Comparison of ENCODE assay signal across 15 cellular contexts in the genomic region with DNA sequence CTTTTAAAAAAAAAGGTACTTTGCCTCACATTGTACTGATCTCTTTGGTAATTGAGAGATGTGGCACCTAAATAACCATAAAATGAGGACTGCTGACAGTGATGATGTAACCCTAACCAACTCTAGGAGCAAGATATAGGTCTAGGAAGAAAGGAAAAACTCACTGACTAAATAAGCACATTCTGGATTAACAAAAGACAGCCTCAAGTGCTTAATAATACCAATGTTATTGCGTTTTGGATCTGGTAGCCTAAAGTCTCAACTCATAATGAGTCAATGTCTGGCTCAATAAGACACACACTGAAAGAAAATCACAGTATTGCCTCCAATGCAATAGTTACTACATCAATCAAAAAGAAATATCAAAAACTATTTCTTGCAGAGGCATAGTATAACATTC. TPM values are rescaled to one million over a fixed set of nuclear protein-coding genes. Genes with fewer than 3 reads are reported as not detected.
DNase-seq lines count a peak whose midpoint lies in the region; ATAC-seq, FAIRE-seq and TF ChIP-seq lines count a peak whose summit lies in the region.
"Had no signal": no experiment of that assay in that cellular context is flagged by ENCODE, and none has a peak within 500 bp of the region (broad histone marks: within the 10 kb centered on the region; RNA-seq: fewer than 3 reads in every experiment).

No MANE protein-coding gene starts in this region.

- WGBS in testis, 2 donors, result 62 to 92% methylated on average over 1 of the region's 1 CpG

- TF ChIP-seq CTCF in CD8-positive, alpha-beta T cell (IDR thresholded peaks at IDR 0.05), result no peak
- TF ChIP-seq CTCF in testis (IDR thresholded peaks at IDR 0.05), result no peak

- H3K27ac ChIP-seq in CD8-positive, alpha-beta T cell (ENCODE audit: low read depth, low read length), result no peak overlapping the region
- no peak overlapping the region for H3K27ac ChIP-seq in testis
- H3K27ac ChIP-seq: thoracic aorta had no signal

- peaks cover 60% of the 10 kb centered on the region for H3K4me1 Mint-ChIP-seq in CD8-positive, alpha-beta T cell (ENCODE audit: low read depth)
- H3K4me1 Mint-ChIP-seq in activated T-helper 1 cell treated with anti-CD3 and anti-CD28 coated beads, Interleukin-12 subunit alpha, Interleukin-12 subunit beta, Interleukin-2, Interleukin-4 antibody, amounts not matched to agents 30 ng/mL and 10 ng/mL and 1 ng/mL, durations not matched to agents 14 hours and 24 hours and 36 hours (ENCODE audit: low read depth), result peaks cover 80% of the 10 kb centered on the region

- TF ChIP-seq POLR2A in H54 (IDR thresholded peaks at IDR 0.05; ENCODE audit: low read depth, low read length) (no peak), testis (IDR thresholded peaks at IDR 0.05) (no peak)

- peak; percentile 43 for FAIRE-seq in H54 (lab: Jason Lieb, UNC)
- FAIRE-seq: H1 had no signal

- H3K9me3 Mint-ChIP-seq in CD8-positive, alpha-beta T cell, result no peaks in the 10 kb centered on the region
- H3K9me3 Mint-ChIP-seq in activated T-helper 1 cell treated with anti-CD3 and anti-CD28 coated beads, Interleukin-12 subunit alpha, Interleukin-12 subunit beta, Interleukin-2, Interleukin-4 antibody, amounts not matched to agents 30 ng/mL and 10 ng/mL and 1 ng/mL, durations not matched to agents 14 hours and 24 hours and 36 hours, result no peaks in the 10 kb centered on the region

- no peaks in the 10 kb centered on the region for H3K27me3 ChIP-seq in CD8-positive, alpha-beta T cell (ENCODE audit: insufficient read depth, low read length)
- H3K27me3 ChIP-seq in testis, result no peaks in the 10 kb centered on the region

- DNase-seq in CD8-positive, alpha-beta T cell, result no peak
- DNase-seq in H54 (ENCODE audit: insufficient read length, low spot score) (no peak), iris pigment epithelial cell (ENCODE audit: low read depth) (peak; percentile 58), NCI-H1105 treated with DMSO at 0.1 percent for 48 hours (lab: John Stamatoyannopoulos, UW) (no peak), NCI-H2227 treated with DMSO at 0.1 percent for 48 hours (lab: John Stamatoyannopoulos, UW) (no peak), testis (no peak)
- DNase-seq in activated T-helper 1 cell treated with anti-CD3 and anti-CD28 coated beads, Interleukin-12 subunit alpha, Interleukin-12 subunit beta, Interleukin-2, Interleukin-4 antibody, amounts not matched to agents 30 ng/mL and 10 ng/mL and 1 ng/mL, durations not matched to agents 14 hours and 24 hours and 36 hours (ENCODE audit: low spot score), result no peak
- DNase-seq: erythroblast, NCI-H1436, NCI-H774, retina, SW 1271 had no signal

- H3K4me3 Mint-ChIP-seq in CD8-positive, alpha-beta T cell, result peak overlapping the region; percentile 52
- H3K4me3 Mint-ChIP-seq in activated T-helper 1 cell treated with anti-CD3 and anti-CD28 coated beads, Interleukin-12 subunit alpha, Interleukin-12 subunit beta, Interleukin-2, Interleukin-4 antibody, amounts not matched to agents 30 ng/mL and 10 ng/mL and 1 ng/mL, durations not matched to agents 14 hours and 24 hours and 36 hours, result peak overlapping the region; percentile 98

- no peaks in the 10 kb centered on the region for H3K9me3 ChIP-seq in CD8-positive, alpha-beta T cell (ENCODE audit: low read length)
- H3K9me3 ChIP-seq in testis, result no peaks in the 10 kb centered on the region
- H3K9me3 ChIP-seq: thoracic aorta had no signal

- POLR2A ChIA-PET in CD8-positive, alpha-beta T cell (lab: Charles Lee), result interaction anchor here (1.0 to 1.1 kb wide), 2 partner anchors 19 to 72 kb away, joined by 3 to 6 read pairs; no protein-coding TSS in a partner anchor

- peaks cover 23% of the 10 kb centered on the region for H3K4me1 ChIP-seq in CD8-positive, alpha-beta T cell (ENCODE audit: insufficient read depth, low read length)
- peaks cover 11% of the 10 kb centered on the region for H3K4me1 ChIP-seq in testis

- intact Hi-C loops in CD8-positive, alpha-beta T cell (cut with DNase I, micrococcal nuclease), result loop anchor here in 1 of 2 experiments (5.0 kb wide), 1 partner anchor 45 kb away; no protein-coding TSS in a partner anchor
- intact Hi-C loops in activated T-helper 1 cell treated with anti-CD3 and anti-CD28 coated beads, Interleukin-12 subunit alpha, Interleukin-12 subunit beta, Interleukin-2, Interleukin-4 antibody, amounts not matched to agents 30 ng/mL and 10 ng/mL and 1 ng/mL, durations not matched to agents 14 hours and 24 hours and 36 hours (cut with micrococcal nuclease), result no loop called here
- intact Hi-C loops in testis (cut with DNase I; ENCODE audit: low total_unique reads), result no loop called here

- H3K4me3 ChIP-seq in CD8-positive, alpha-beta T cell (ENCODE audit: low read depth, low read length), result no peak overlapping the region
- no peak overlapping the region for H3K4me3 ChIP-seq in testis
- H3K4me3 ChIP-seq: thoracic aorta had no signal

- H3K36me3 Mint-ChIP-seq in CD8-positive, alpha-beta T cell, result peaks cover 13% of the 10 kb centered on the region
- H3K36me3 Mint-ChIP-seq in activated T-helper 1 cell treated with anti-CD3 and anti-CD28 coated beads, Interleukin-12 subunit alpha, Interleukin-12 subunit beta, Interleukin-2, Interleukin-4 antibody, amounts not matched to agents 30 ng/mL and 10 ng/mL and 1 ng/mL, durations not matched to agents 14 hours and 24 hours and 36 hours (ENCODE audit: low read depth), result peaks cover 45% of the 10 kb centered on the region

- no peaks in the 10 kb centered on the region for H3K27me3 Mint-ChIP-seq in CD8-positive, alpha-beta T cell (ENCODE audit: low read depth)
- no peaks in the 10 kb centered on the region for H3K27me3 Mint-ChIP-seq in activated T-helper 1 cell treated with anti-CD3 and anti-CD28 coated beads, Interleukin-12 subunit alpha, Interleukin-12 subunit beta, Interleukin-2, Interleukin-4 antibody, amounts not matched to agents 30 ng/mL and 10 ng/mL and 1 ng/mL, durations not matched to agents 14 hours and 24 hours and 36 hours (ENCODE audit: insufficient read depth)

- CTCF ChIA-PET in CD8-positive, alpha-beta T cell (lab: Charles Lee), result interaction anchor here (18.2 kb wide), 1 partner anchor 96 kb away, joined by 455 read pairs; no protein-coding TSS in a partner anchor

- ATAC-seq in CD8-positive, alpha-beta T cell, result no peak
- no peak for ATAC-seq in GM21367 (IDR thresholded peaks at IDR 0.05; ENCODE audit: unreplicated experiment)

- no peaks in the 10 kb centered on the region for H3K36me3 ChIP-seq in CD8-positive, alpha-beta T cell (ENCODE audit: insufficient read depth, low read length)
- no peaks in the 10 kb centered on the region for H3K36me3 ChIP-seq in testis (ENCODE audit: low read depth, missing control alignments)
- H3K36me3 ChIP-seq: thoracic aorta had no signal

- H3K27ac Mint-ChIP-seq in CD8-positive, alpha-beta T cell, result peak overlapping the region; percentile 7
- peak overlapping the region; percentile 37 for H3K27ac Mint-ChIP-seq in activated T-helper 1 cell treated with anti-CD3 and anti-CD28 coated beads, Interleukin-12 subunit alpha, Interleukin-12 subunit beta, Interleukin-2, Interleukin-4 antibody, amounts not matched to agents 30 ng/mL and 10 ng/mL and 1 ng/mL, durations not matched to agents 14 hours and 24 hours and 36 hours

RNA-seq across cellular contexts. Expression of a gene that starts 3.0 kb away (rescaled TPM):
- total RNA-seq in CD8-positive, alpha-beta T cell, result 10 to 100 TPM; 57.1 to 64.0 TPM
- 90.0 and 91.6 TPM in 2 replicates for total RNA-seq in activated T-helper 1 cell treated with anti-CD3 and anti-CD28 coated beads, Interleukin-12 subunit alpha, Interleukin-12 subunit beta, Interleukin-2, Interleukin-4 antibody, amounts not matched to agents 30 ng/mL and 10 ng/mL and 1 ng/mL, durations not matched to agents 14 hours and 24 hours and 36 hours
- total RNA-seq in testis, result 10 to 100 TPM; 12.8 to 13.0 TPM
- 7.0 TPM for polyA plus RNA-seq in testis (ENCODE audit: insufficient read depth, low read depth, low replicate concordance)
